Comparison of ENCODE assay signal across 8 cellular contexts in the genomic region with DNA sequence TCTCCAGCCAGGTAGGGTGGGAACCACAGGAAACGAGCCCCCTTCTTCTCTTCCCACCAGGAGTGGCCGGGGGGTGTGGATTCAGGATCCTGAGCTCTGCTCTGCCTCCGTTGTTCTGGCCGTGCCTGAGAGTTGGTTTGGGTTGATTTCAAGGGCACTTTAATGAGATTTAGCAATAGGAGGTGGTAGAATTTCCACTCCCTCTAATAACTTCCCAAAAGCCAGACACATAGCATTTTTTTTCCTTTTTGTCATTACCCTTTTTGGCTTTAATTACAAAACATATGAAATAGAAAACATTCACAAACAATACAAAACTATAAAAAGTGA. TPM values are rescaled to one million over a fixed set of nuclear protein-coding genes. Genes with fewer than 3 reads are reported as not detected.
DNase-seq lines count a peak whose midpoint lies in the region; ATAC-seq and TF ChIP-seq lines count a peak whose summit lies in the region.
"Not testable (repeated sequence)": the region's sequence is repeated elsewhere in the genome, so short reads cannot be mapped to it uniquely, and the experiment has no call there.

No MANE protein-coding gene starts in this region.

- H3K4me1 ChIP-seq in CD8-positive, alpha-beta memory T cell (ENCODE audit: insufficient read depth, low read length), result peaks cover 68% of the 10 kb centered on the region
- peaks cover 0 to 30% (median 15%) of the 10 kb centered on the region in 4 donors for H3K4me1 ChIP-seq in Peyer's patch
- not testable (repeated sequence) for H3K4me1 ChIP-seq in rectal smooth muscle tissue (ENCODE audit: control insufficient read depth, insufficient read depth, low read length)
- H3K4me1 ChIP-seq in transverse colon, result peaks cover 2 to 19% (median 12%) of the 10 kb centered on the region in 4 donors

- peaks cover 13% of the 10 kb centered on the region for H3K27me3 ChIP-seq in CD8-positive, alpha-beta memory T cell (ENCODE audit: insufficient read depth, low read length, poor library complexity, severe bottlenecking)
- not testable (repeated sequence) for H3K27me3 ChIP-seq in Peyer's patch; rectal smooth muscle tissue (ENCODE audit: control insufficient read depth, insufficient read depth, low read length); transverse colon

- DNase-seq in CD8-positive, alpha-beta memory T cell; Jurkat, Clone E6-1 (ENCODE audit: low read depth, low spot score); Peyer's patch; activated T-cell treated with anti-CD3 and anti-CD28 coated beads, Interleukin-2, amount 50 U/mL, for 72 hours; choroid plexus epithelial cell (ENCODE audit: low read depth); immature natural killer cell; transverse colon: not testable (repeated sequence)

- not testable (repeated sequence) for H3K9me3 ChIP-seq in CD8-positive, alpha-beta memory T cell (ENCODE audit: low read length); Peyer's patch; transverse colon

- CTCF ChIA-PET in CD8-positive, alpha-beta memory T cell (lab: Charles Lee), result interaction anchor here (1.8 kb wide), 1 partner anchor 226 kb away, joined by 5 read pairs; no protein-coding TSS in a partner anchor

- peaks cover 72 to 87% (median 83%) of the 10 kb centered on the region in 3 donors for H3K4me1 Mint-ChIP-seq in CD8-positive, alpha-beta memory T cell
- H3K4me1 Mint-ChIP-seq in activated T-cell treated with anti-CD3 and anti-CD28 coated beads, Interleukin-2, amount 50 U/mL, for 72 hours (ENCODE audit: low read depth), result peaks cover 86% of the 10 kb centered on the region
- H3K4me1 Mint-ChIP-seq in immature natural killer cell, result peaks cover 62 to 68% of the 10 kb centered on the region in 2 donors

- H3K27me3 Mint-ChIP-seq in CD8-positive, alpha-beta memory T cell, result peaks cover 29 to 43% of the 10 kb centered on the region in 2 donors
- H3K27me3 Mint-ChIP-seq in activated T-cell treated with anti-CD3 and anti-CD28 coated beads, Interleukin-2, amount 50 U/mL, for 72 hours (ENCODE audit: low read depth), result peaks cover 67% of the 10 kb centered on the region
- peaks cover 28 to 52% (median 45%) of the 10 kb centered on the region in 3 donors for H3K27me3 Mint-ChIP-seq in immature natural killer cell (ENCODE audit: low read depth in 3 of 3)

- not testable (repeated sequence) for H3K27ac ChIP-seq in CD8-positive, alpha-beta memory T cell (ENCODE audit: low read depth, low read length); rectal smooth muscle tissue (ENCODE audit: low read depth, low read length)
- H3K27ac ChIP-seq in Peyer's patch (peak overlapping the region; percentile 44 to 70 (median 61)), transverse colon (peak overlapping the region; percentile 41 to 56 (median 52))

- POLR2A ChIA-PET in CD8-positive, alpha-beta memory T cell (lab: Charles Lee), result interaction anchor here (0.6 kb wide), 1 partner anchor 11 kb away, joined by 3 read pairs; no protein-coding TSS in a partner anchor

- H3K36me3 Mint-ChIP-seq in CD8-positive, alpha-beta memory T cell; immature natural killer cell: not testable (repeated sequence)
- peaks cover 9 to 10% of the 10 kb centered on the region in 2 donors for H3K36me3 Mint-ChIP-seq in activated T-cell treated with anti-CD3 and anti-CD28 coated beads, Interleukin-2, amount 50 U/mL, for 72 hours (ENCODE audit: insufficient read depth in 2 of 2)

- H3K36me3 ChIP-seq in CD8-positive, alpha-beta memory T cell (ENCODE audit: insufficient read depth, low read length); Peyer's patch; rectal smooth muscle tissue (ENCODE audit: control insufficient read depth, insufficient read depth, low read length); transverse colon: not testable (repeated sequence)

- not testable (repeated sequence) for H3K9ac ChIP-seq in rectal smooth muscle tissue (ENCODE audit: low read length)

- H3K9me3 Mint-ChIP-seq in CD8-positive, alpha-beta memory T cell; activated T-cell treated with anti-CD3 and anti-CD28 coated beads, Interleukin-2, amount 50 U/mL, for 72 hours; immature natural killer cell: not testable (repeated sequence)

- not testable (repeated sequence) for TF ChIP-seq EP300 in transverse colon (IDR thresholded peaks at IDR 0.05; ENCODE audit: low read depth)

- WGBS in transverse colon (ENCODE audit: low coverage in 1 of 2), 2 donors, result 50 to 65% methylated on average over 1 to 4 of the region's 4 CpGs

- peak overlapping the region; percentile 47 for H3K4me3 ChIP-seq in CD8-positive, alpha-beta memory T cell (ENCODE audit: low read length)
- peak overlapping the region; percentile 21 for H3K4me3 ChIP-seq in Jurkat, Clone E6-1 (ENCODE audit: low read length)
- H3K4me3 ChIP-seq in Peyer's patch (peak overlapping the region in 2 of 4 donors; percentile 19 to 24), choroid plexus epithelial cell (ENCODE audit: low read depth, low read length) (peak overlapping the region; percentile 23), rectal smooth muscle tissue (ENCODE audit: low read length) (peak overlapping the region; percentile 30), transverse colon (peak overlapping the region in 1 of 4 donors; percentile 1)

- ATAC-seq in activated T-cell treated with anti-CD3 and anti-CD28 coated beads, Interleukin-2, amount 50 U/mL, for 72 hours (replicated peaks in 1 of 2), result not testable (repeated sequence)

- H3K27ac Mint-ChIP-seq in CD8-positive, alpha-beta memory T cell, result peak overlapping the region in 3 of 8 donors; percentile 10 to 83 (median 76)
- peak overlapping the region; percentile 34 for H3K27ac Mint-ChIP-seq in activated T-cell treated with anti-CD3 and anti-CD28 coated beads, Interleukin-2, amount 50 U/mL, for 72 hours
- peak overlapping the region in 3 of 6 donors; percentile 10 to 95 (median 66) for H3K27ac Mint-ChIP-seq in immature natural killer cell

- not testable (repeated sequence) for TF ChIP-seq CTCF in Peyer's patch (IDR thresholded peaks at IDR 0.05); choroid plexus epithelial cell (conservative IDR thresholded peaks at IDR 0.05; ENCODE audit: low read depth, low read length); transverse colon (IDR thresholded peaks at IDR 0.05)

- not testable (repeated sequence) for TF ChIP-seq POLR2A in Peyer's patch (IDR thresholded peaks at IDR 0.05); transverse colon (IDR thresholded peaks at IDR 0.05)

- peak overlapping the region; percentile 66 to 86 (median 74) for H3K4me3 Mint-ChIP-seq in CD8-positive, alpha-beta memory T cell
- H3K4me3 Mint-ChIP-seq in activated T-cell treated with anti-CD3 and anti-CD28 coated beads, Interleukin-2, amount 50 U/mL, for 72 hours, result peak overlapping the region; percentile 81 to 84
- peak overlapping the region; percentile 66 to 90 (median 76) for H3K4me3 Mint-ChIP-seq in immature natural killer cell

- intact Hi-C loops in transverse colon (cut with DNase I; ENCODE audit: low total_unique reads), result not testable (repeated sequence)

- in situ Hi-C loops in transverse colon (cut with MboI; ENCODE audit: low pct_ligation_motif_present in 1 of 4, low pct_unique_long_range_greater_than_20kb in 1 of 4, low sequenced_read_pairs in 3 of 4), result loop anchor here in 1 of 4 donors (25.0 kb wide), 1 partner anchor 226 kb away; a partner anchor contains a TSS

RNA-seq across cellular contexts. Expression of a gene that starts 56.2 kb away (rescaled TPM):
- 10 to 100 TPM; 37.0 to 37.6 TPM for total RNA-seq in CD8-positive, alpha-beta memory T cell
- 5.8 TPM for polyA plus RNA-seq in CD8-positive, alpha-beta memory T cell
- polyA plus RNA-seq in Jurkat, Clone E6-1 (2012; ENCODE audit: insufficient read depth, insufficient read length), result 46.1 TPM
- total RNA-seq in Peyer's patch, result 1 to 10 TPM in 3 of 4 donors, under 1 TPM in 1; 0.94 to 8.4 (median 4.2) TPM
- 100 to 1,000 TPM in 1 of 2 donors, 10 to 100 TPM in 1; 90.9 to 101 TPM for total RNA-seq in activated T-cell treated with anti-CD3 and anti-CD28 coated beads, Interleukin-2, amount 50 U/mL, for 72 hours
- polyA plus RNA-seq in immature natural killer cell, result 10 to 100 TPM in 1 of 3 donors, 1 to 10 TPM in 2; 2.3 to 10.0 (median 7.5) TPM
- total RNA-seq in transverse colon, result 1 to 10 TPM; 1.5 to 6.4 (median 2.0) TPM

Comparison
In these comparisons a context has a peak if more than half of its experiments do, and no peak if none do; other contexts are left out.
1. RNA of a gene that starts 56.2 kb away (total RNA-seq): 90.9 to 101 TPM in activated T-cell treated with anti-CD3 and anti-CD28 coated beads, Interleukin-2, amount 50 U/mL, for 72 hours and 37.0 to 37.6 TPM in CD8-positive, alpha-beta memory T cell; 0.94 to 8.4 TPM in Peyer's patch and 1.5 to 6.4 TPM in transverse colon; every median in the first group is over 4 times any median in the second.
2. Peak in every context shown above with its lines, with median percentiles within 50 percentile points of each other: H3K4me3 Mint-ChIP-seq.